Comparison of ENCODE assay signal across 9 cellular contexts in genomic region chr4:61192392-61192791, GRCh38. TPM values are rescaled to one million over a fixed set of nuclear protein-coding genes. Genes with fewer than 3 reads are reported as not detected.
"Had no signal": no experiment of that assay in that cellular context is flagged by ENCODE, and none has a peak within 500 bp of the region (broad histone marks: within the 10 kb centered on the region; RNA-seq: fewer than 3 reads in every experiment).

No MANE protein-coding gene starts in this region.

- H3K36me3 Mint-ChIP-seq: IgD-negative memory B cell had no signal

- H3K4me2 ChIP-seq: KMS-11 had no signal

- H3K27ac ChIP-seq: HL-60, KMS-11 had no signal

- H3K4me3 ChIP-seq: K562 had no signal

- H3K27me3 Mint-ChIP-seq: IgD-negative memory B cell had no signal

- H3K4me3 Mint-ChIP-seq: IgD-negative memory B cell had no signal

- DNase-seq: IMR-90, KBM-7, KG1 had no signal

- H3K27ac Mint-ChIP-seq: IgD-negative memory B cell had no signal

- H3K4me1 Mint-ChIP-seq: IgD-negative memory B cell had no signal

- H3K9ac ChIP-seq: KMS-11 had no signal

- ATAC-seq: HepG2, K562 had no signal

RNA-seq across cellular contexts. Expression of gene ADGRL3, which starts 7.7 kb away (rescaled TPM):
- total RNA-seq: HT-29 had no signal
- polyA plus RNA-seq: IgD-negative memory B cell had no signal
